Comparison of ENCODE assay signal across 1 cellular context in the genomic region with DNA sequence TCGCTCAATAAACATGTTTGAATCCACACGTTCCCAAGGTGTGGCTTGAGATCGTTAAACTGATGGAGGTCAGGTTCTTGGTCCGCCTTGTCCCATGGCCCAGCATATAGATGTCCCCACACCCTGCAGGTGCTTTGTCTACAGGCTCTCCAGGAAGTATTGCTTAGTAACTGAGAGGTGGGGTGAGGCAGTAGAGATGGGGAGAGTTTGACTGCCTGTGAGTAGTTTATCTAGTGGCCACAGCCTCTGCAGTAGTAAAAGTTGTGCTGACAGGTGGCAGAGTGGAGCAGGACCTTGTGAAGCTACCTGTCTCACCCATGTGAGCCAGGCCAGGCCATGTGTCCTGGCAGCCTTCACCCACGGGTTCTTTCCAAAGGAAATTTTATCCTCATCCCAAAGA.
TF ChIP-seq lines count a peak whose summit lies in the region.

No MANE protein-coding gene starts in this region.

TF ChIP-seq in H1, 55 proteins besides CTCF, POLR2A, EP300 and RAD21:
- TF ChIP-seq, protein P1, sequence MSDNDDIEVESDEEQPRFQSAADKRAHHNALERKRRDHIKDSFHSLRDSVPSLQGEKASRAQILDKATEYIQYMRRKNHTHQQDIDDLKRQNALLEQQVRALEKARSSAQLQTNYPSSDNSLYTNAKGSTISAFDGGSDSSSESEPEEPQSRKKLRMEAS (IDR thresholded peaks at IDR 0.05): peak; percentile 35; the same call in 1 of the 2 replicates
TF ChIP-seq in H1: peak in this region for 1; not testable (repeated sequence) for 54.
